Comparison of ENCODE assay signal across 10 cellular contexts in genomic region chr4:139887378-139887801, GRCh38.
DNase-seq lines count a peak whose midpoint lies in the region; ATAC-seq and TF ChIP-seq lines count a peak whose summit lies in the region.
"Had no signal": no experiment of that assay in that cellular context is flagged by ENCODE, and none has a peak within 500 bp of the region (broad histone marks: within the 10 kb centered on the region; RNA-seq: fewer than 3 reads in every experiment).

No MANE protein-coding gene starts in this region.

- H2AFZ ChIP-seq in mammary epithelial cell (ENCODE audit: low read depth, low read length) = peak overlapping the region; percentile 69

- TF ChIP-seq CTCF in mammary epithelial cell (conservative IDR thresholded peaks at IDR 0.05 in 1 of 2, IDR thresholded peaks at IDR 0.05 in 1 of 2; ENCODE audit: extremely low read depth in 1 of 2, insufficient read depth in 1 of 2, low read depth in 1 of 2, low read length in 2 of 2) = no peak
- TF ChIP-seq CTCF in right lobe of liver (IDR thresholded peaks at IDR 0.05) = no peak
- TF ChIP-seq CTCF in thyroid gland (IDR thresholded peaks at IDR 0.05) = no peak
- TF ChIP-seq CTCF in GM10266 (IDR thresholded peaks at IDR 0.05; ENCODE audit: control insufficient read depth, insufficient read depth, low read depth, missing control alignments) = no peak

- in situ Hi-C loops in mammary epithelial cell (cut with MboI; ENCODE audit: low sequenced_read_pairs in 2 of 2) = no loop called here

- dilution Hi-C loops in mammary epithelial cell (cut with HindIII; ENCODE audit: low sequenced_read_pairs) = no loop called here

- H3K4me3 ChIP-seq in mammary epithelial cell (replicated peaks in 1 of 3; ENCODE audit: insufficient read depth in 1 of 3, low read depth in 2 of 3, low read length in 3 of 3) = peak overlapping the region; percentile 11 to 54 (median 49)
- peak overlapping the region; percentile 13 to 35 (median 17) for H3K4me3 ChIP-seq in right lobe of liver
- no peak overlapping the region for H3K4me3 ChIP-seq in thyroid gland (replicated peaks in 1 of 3)
- H3K4me3 ChIP-seq: thoracic aorta had no signal

- H3K27me3 ChIP-seq in mammary epithelial cell (ENCODE audit: insufficient read depth, low read length) (no peaks in the 10 kb centered on the region), right lobe of liver (no peaks in the 10 kb centered on the region), thyroid gland (no peaks in the 10 kb centered on the region)

- H4K20me1 ChIP-seq in mammary epithelial cell (ENCODE audit: insufficient read depth, low read length) = no peaks in the 10 kb centered on the region

- H3K27ac ChIP-seq in mammary epithelial cell (ENCODE audit: insufficient read depth, low read depth, low read length) (peak overlapping the region; percentile 83), right lobe of liver (peak overlapping the region; percentile 15 to 48 (median 36)), thyroid gland (peak overlapping the region; percentile 34 to 79 (median 50))
- H3K27ac ChIP-seq: thoracic aorta had no signal

- intact Hi-C loops in mammary epithelial cell (cut with micrococcal nuclease) = loop anchor here (5.0 to 10.0 kb wide), 3 partner anchors 223 to 365 kb away; partner anchors contain the start of genes MAML3 and MGST2
- intact Hi-C loops in right lobe of liver (cut with DNase I) = no loop called here
- intact Hi-C loops in thyroid gland (cut with DNase I) = no loop called here

- WGBS in mammary epithelial cell (ENCODE audit: low coverage, missing lambda C conversion rate) = 2% methylated on average over 4 of the region's 4 CpGs
- 34% methylated on average over 4 of the region's 4 CpGs for WGBS in right lobe of liver (ENCODE audit: insufficient coverage, low coverage, low lambda C conversion rate, missing lambda C conversion rate)
- WGBS in thyroid gland, 2 donors = 21 to 23% methylated on average over 4 of the region's 4 CpGs

- ATAC-seq in right lobe of liver (peak; percentile 68 to 73 (median 72)), GM18907 (IDR thresholded peaks at IDR 0.05; ENCODE audit: unreplicated experiment) (no peak)
- ATAC-seq: Right ventricle myocardium inferior had no signal

- CTCF ChIA-PET in mammary epithelial cell (lab: Charles Lee; ENCODE audit: low non-redundant PET) = no interaction called here

- H3K4me1 ChIP-seq in mammary epithelial cell (ENCODE audit: insufficient read depth, low read length) (peaks cover 38% of the 10 kb centered on the region), right lobe of liver (peaks cover 0 to 8% (median 0%) of the 10 kb centered on the region in 4 donors), thyroid gland (peaks cover 23 to 42% of the 10 kb centered on the region in 2 donors)

- H3K9me3 ChIP-seq in mammary epithelial cell (replicated peaks; ENCODE audit: insufficient read depth, low read length) (no peaks in the 10 kb centered on the region), right lobe of liver (no peaks in the 10 kb centered on the region), thyroid gland (no peaks in the 10 kb centered on the region)
- H3K9me3 ChIP-seq: thoracic aorta had no signal

- no peaks in the 10 kb centered on the region for H3K36me3 ChIP-seq in mammary epithelial cell (ENCODE audit: insufficient read depth, low read length)
- H3K36me3 ChIP-seq in right lobe of liver = no peaks in the 10 kb centered on the region
- no peaks in the 10 kb centered on the region for H3K36me3 ChIP-seq in thyroid gland
- H3K36me3 ChIP-seq: thoracic aorta had no signal

- H3K9ac ChIP-seq in mammary epithelial cell (ENCODE audit: insufficient read depth, low read length) = peak overlapping the region; percentile 51

- no peak for TF ChIP-seq POLR2A in right lobe of liver (IDR thresholded peaks at IDR 0.05)
- no peak for TF ChIP-seq POLR2A in thyroid gland (IDR thresholded peaks at IDR 0.05)

- peak overlapping the region; percentile 78 for H3K4me2 ChIP-seq in mammary epithelial cell (ENCODE audit: insufficient read depth, low read depth, low read length)

- H3K79me2 ChIP-seq in mammary epithelial cell (ENCODE audit: insufficient read depth, low read length) = no peaks in the 10 kb centered on the region

- DNase-seq in DMS53 (lab: John Stamatoyannopoulos, UW) (peak; percentile 24), DMS53 treated with DMSO at 0.1 percent for 48 hours (lab: John Stamatoyannopoulos, UW; ENCODE audit: unreplicated experiment) (no peak), mammary epithelial cell (peak; percentile 54), right lobe of liver (no peak), thyroid gland (peak; percentile 27 to 37), GM10266 (ENCODE audit: extremely low spot score) (no peak), NCI-H2107 treated with DMSO at 0.1 percent for 48 hours (lab: John Stamatoyannopoulos, UW; ENCODE audit: unreplicated experiment) (no peak)

- BruUV-seq in mammary epithelial cell (replicated peaks; lab: Mats Ljungman, UMichigan) = no TSS peak

Comparison
In these comparisons a context has a peak if more than half of its experiments do, and no peak if none do; other contexts are left out.
1. DNase-seq: peak in DMS53 (single experiment), mammary epithelial cell (single experiment) and thyroid gland (2 of 2); none in DMS53 treated with DMSO at 0.1 percent for 48 hours (single experiment), right lobe of liver (0 of 3), GM10266 (single experiment) and NCI-H2107 treated with DMSO at 0.1 percent for 48 hours (single experiment).
2. H3K4me3 ChIP-seq: peak in mammary epithelial cell (3 of 3) and right lobe of liver (3 of 3); none in thyroid gland (0 of 3).
3. Peak in every context shown above with its lines, with median percentiles within 50 percentile points of each other: H3K27ac ChIP-seq.